Comparison of ENCODE assay signal across 9 cellular contexts in the genomic region with DNA sequence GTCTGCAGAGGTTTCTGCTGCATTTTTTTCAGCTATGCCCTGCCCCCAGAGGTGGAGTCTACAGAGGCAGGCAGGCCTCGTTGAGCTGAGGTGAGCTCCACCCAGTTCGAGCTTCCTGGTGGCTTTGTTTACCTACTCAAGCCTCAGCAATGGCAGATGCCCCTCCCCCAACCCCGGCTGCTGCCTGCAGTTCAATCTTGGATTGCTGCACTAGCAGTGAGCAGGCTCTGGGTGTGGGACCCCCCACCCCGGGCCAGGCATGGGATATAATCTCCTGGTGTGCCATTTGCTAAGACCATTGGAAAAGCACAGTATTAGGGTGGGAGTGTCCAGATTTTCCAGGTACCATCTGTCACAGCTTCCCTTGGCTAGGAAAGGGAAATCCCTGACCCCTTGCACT. TPM values are rescaled to one million over a fixed set of nuclear protein-coding genes. Genes with fewer than 3 reads are reported as not detected.
"Had no signal": no experiment of that assay in that cellular context is flagged by ENCODE, and none has a peak within 500 bp of the region (broad histone marks: within the 10 kb centered on the region; RNA-seq: fewer than 3 reads in every experiment).

No MANE protein-coding gene starts in this region.

RNA-seq across cellular contexts. Expression of a gene that starts 56.2 kb away (rescaled TPM):
- total RNA-seq: activated B cell treated with CpG ODN at 0.5 μM for 24 hours; activated CD4-positive, alpha-beta memory T cell treated with anti-CD3 and anti-CD28 coated beads for 36 hours; activated CD4-positive, alpha-beta memory T cell treated with anti-CD3 and anti-CD28 coated beads, Interleukin-2, amount 10 ng/mL, durations not matched to agents 7 days and 5 days; activated CD4-positive, alpha-beta T cell treated with anti-CD3 and anti-CD28 coated beads, Interleukin-2, amount 10 ng/mL, durations not matched to agents 7 days and 5 days; activated CD8-positive, alpha-beta memory T cell treated with anti-CD3 and anti-CD28 coated beads for 36 hours; activated CD8-positive, alpha-beta memory T cell treated with anti-CD3 and anti-CD28 coated beads, Interleukin-2, amount 10 ng/mL, durations not matched to agents 7 days and 5 days; activated CD8-positive, alpha-beta T cell treated with anti-CD3 and anti-CD28 coated beads, Interleukin-2, amount 10 ng/mL, durations not matched to agents 7 days and 5 days; T-helper 1 cell treated with Interleukin-12 subunit alpha and Interleukin-12 subunit beta and Interleukin-4 antibody, amounts not matched to agents 30 ng/mL and 1 ng/mL, for 36 hours; T-helper 2 cell treated with Interferon-gamma antibody and Interleukin-4, amounts not matched to agents 100 ng/mL and 5 ng/mL, for 36 hours had no signal
